In the genomic region with DNA sequence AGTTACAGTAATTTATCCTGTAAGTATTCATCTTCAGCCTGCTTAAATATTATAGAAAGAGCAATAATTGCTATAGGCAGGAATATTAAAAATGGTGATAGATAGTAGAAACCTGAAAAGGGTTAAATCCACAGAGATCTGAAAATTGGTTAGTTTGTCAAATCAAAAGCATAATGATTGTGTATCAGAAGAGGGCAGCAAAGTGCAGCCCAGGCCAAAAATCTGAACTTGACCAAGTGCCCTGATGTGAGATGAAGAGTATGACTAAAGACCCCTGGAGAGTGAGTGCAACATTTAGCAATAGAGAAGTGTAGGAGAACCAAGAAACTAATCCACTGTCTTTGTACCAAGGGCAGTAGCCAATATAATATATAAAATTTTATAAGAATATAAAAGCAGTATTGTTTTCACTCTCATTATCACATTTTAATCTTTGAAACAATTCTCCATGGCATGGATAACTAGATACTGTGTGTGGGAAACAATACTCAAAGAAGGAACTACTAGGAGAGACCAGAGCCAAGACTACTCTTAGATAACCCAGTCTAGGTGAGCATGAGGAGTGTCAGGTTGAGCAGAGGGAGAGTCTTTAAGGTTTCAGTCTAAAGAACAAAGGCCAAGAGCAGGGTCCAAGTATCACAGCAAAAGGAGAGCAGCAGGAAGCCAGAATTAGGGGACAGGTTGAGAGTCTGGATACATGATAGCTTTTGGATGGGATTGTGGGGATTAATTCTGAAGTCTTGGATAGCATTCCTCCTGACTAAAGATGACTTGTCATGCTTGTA, we compare ENCODE assay signal across 11 cellular contexts.
DNase-seq lines count a peak whose midpoint lies in the region; ATAC-seq and TF ChIP-seq lines count a peak whose summit lies in the region.
"Had no signal": no experiment of that assay in that cellular context is flagged by ENCODE, and none has a peak within 500 bp of the region (broad histone marks: within the 10 kb centered on the region; RNA-seq: fewer than 3 reads in every experiment).

No MANE protein-coding gene starts in this region.

- no peaks in the 10 kb centered on the region for H3K36me3 ChIP-seq in ascending aorta

- H3K4me1 ChIP-seq in ascending aorta, result no peaks in the 10 kb centered on the region

- H3K9me3 ChIP-seq in ascending aorta, result no peaks in the 10 kb centered on the region

- peak; percentile 4 for DNase-seq in Daoy (ENCODE audit: low read depth)
- DNase-seq in myocyte (ENCODE audit: low read depth), result peak; percentile 41
- no peak for DNase-seq in ascending aorta (ENCODE audit: low spot score in 2 of 2)
- no peak for DNase-seq in posterior cingulate gyrus
- DNase-seq: activated CD4-positive, alpha-beta memory T cell treated with anti-CD3 and anti-CD28 coated beads, Interleukin-2, amount 10 ng/mL, durations not matched to agents 7 days and 5 days; NCI-H510A had no signal

- no peak overlapping the region for H3K4me3 ChIP-seq in ascending aorta
- H3K4me3 ChIP-seq: coronary artery had no signal

- H3K27ac ChIP-seq in ascending aorta, result no peak overlapping the region
- H3K27ac ChIP-seq: coronary artery had no signal

- peak; percentile 39 for ATAC-seq in HG03432 (IDR thresholded peaks at IDR 0.05; ENCODE audit: unreplicated experiment)
- no peak for ATAC-seq in GM19328 (IDR thresholded peaks at IDR 0.05; ENCODE audit: unreplicated experiment)
- no peak for ATAC-seq in HG03139 (IDR thresholded peaks at IDR 0.05; ENCODE audit: unreplicated experiment)

- no peaks in the 10 kb centered on the region for H3K36me3 Mint-ChIP-seq in dendritic cell treated with granulocyte-macrophage colony-stimulating factor and Interleukin-4, amounts not matched to agents 40 ng/mL and 50 ng/mL, for 4 days (ENCODE audit: low read depth)

- no peak overlapping the region for H3K4me3 Mint-ChIP-seq in dendritic cell treated with granulocyte-macrophage colony-stimulating factor and Interleukin-4, amounts not matched to agents 40 ng/mL and 50 ng/mL, for 4 days
- H3K4me3 Mint-ChIP-seq: activated CD4-positive, alpha-beta memory T cell treated with anti-CD3 and anti-CD28 coated beads, Interleukin-2, amount 10 ng/mL, durations not matched to agents 7 days and 5 days had no signal

- intact Hi-C loops in dendritic cell treated with granulocyte-macrophage colony-stimulating factor and Interleukin-4, amounts not matched to agents 40 ng/mL and 50 ng/mL, for 4 days (cut with micrococcal nuclease), result loop anchor here (2.0 to 10.0 kb wide), 2 partner anchors 153 to 445 kb away; no protein-coding TSS in a partner anchor
- intact Hi-C loops in ascending aorta (cut with DNase I), result loop anchor here (2.0 kb wide), 1 partner anchor 153 kb away; no protein-coding TSS in a partner anchor
- intact Hi-C loops in posterior cingulate gyrus (cut with DNase I), result no loop called here

- peaks cover 9% of the 10 kb centered on the region for H3K4me1 Mint-ChIP-seq in dendritic cell treated with granulocyte-macrophage colony-stimulating factor and Interleukin-4, amounts not matched to agents 40 ng/mL and 50 ng/mL, for 4 days (ENCODE audit: low read depth)
- H3K4me1 Mint-ChIP-seq: activated CD4-positive, alpha-beta memory T cell treated with anti-CD3 and anti-CD28 coated beads, Interleukin-2, amount 10 ng/mL, durations not matched to agents 7 days and 5 days had no signal

- peak overlapping the region; percentile 5 for H3K27ac Mint-ChIP-seq in dendritic cell treated with granulocyte-macrophage colony-stimulating factor and Interleukin-4, amounts not matched to agents 40 ng/mL and 50 ng/mL, for 4 days
- H3K27ac Mint-ChIP-seq: activated CD4-positive, alpha-beta memory T cell treated with anti-CD3 and anti-CD28 coated beads, Interleukin-2, amount 10 ng/mL, durations not matched to agents 7 days and 5 days had no signal

- H3K27me3 ChIP-seq in ascending aorta, result no peaks in the 10 kb centered on the region

- no peaks in the 10 kb centered on the region for H3K27me3 Mint-ChIP-seq in dendritic cell treated with granulocyte-macrophage colony-stimulating factor and Interleukin-4, amounts not matched to agents 40 ng/mL and 50 ng/mL, for 4 days
- H3K27me3 Mint-ChIP-seq: activated CD4-positive, alpha-beta memory T cell treated with anti-CD3 and anti-CD28 coated beads, Interleukin-2, amount 10 ng/mL, durations not matched to agents 7 days and 5 days had no signal

- H3K9me3 Mint-ChIP-seq in dendritic cell treated with granulocyte-macrophage colony-stimulating factor and Interleukin-4, amounts not matched to agents 40 ng/mL and 50 ng/mL, for 4 days, result peaks cover 14% of the 10 kb centered on the region

- peak in 1 of 3 experiments; percentile 17 for TF ChIP-seq CTCF in ascending aorta (IDR thresholded peaks at IDR 0.05)

Comparison
In these comparisons a context has a peak if more than half of its experiments do, and no peak if none do; other contexts are left out.
1. DNase-seq: peak in Daoy (single experiment) and myocyte (single experiment); none in ascending aorta (0 of 2) and posterior cingulate gyrus (0 of 10).